Comparison of ENCODE assay signal across 15 cellular contexts in genomic region chr1:2173546-2174347, GRCh38. TPM values are rescaled to one million over a fixed set of nuclear protein-coding genes. Genes with fewer than 3 reads are reported as not detected.
DNase-seq lines count a peak whose midpoint lies in the region; ATAC-seq, FAIRE-seq and TF ChIP-seq lines count a peak whose summit lies in the region.
"Had no signal": no experiment of that assay in that cellular context is flagged by ENCODE, and none has a peak within 500 bp of the region (broad histone marks: within the 10 kb centered on the region; RNA-seq: fewer than 3 reads in every experiment).

No MANE protein-coding gene starts in this region.

- H3K4me3 ChIP-seq in HepG2 (replicated peaks in 1 of 3; ENCODE audit: insufficient read depth in 1 of 3, low read depth in 2 of 3, low read length in 3 of 3) (no peak overlapping the region), right lobe of liver (no peak overlapping the region), RWPE2 (ENCODE audit: severe bottlenecking) (no peak overlapping the region), muscle layer of colon (ENCODE audit: low read depth in 1 of 2, low read length in 2 of 2) (peak overlapping the region in 1 of 2 donors; percentile 60), thoracic aorta (peak overlapping the region; percentile 58)
- H3K4me3 ChIP-seq: pancreas had no signal

- 94% methylated on average over 25 of the region's 37 CpGs for WGBS in HepG2 (ENCODE audit: low lambda C conversion rate)
- WGBS in right lobe of liver (ENCODE audit: insufficient coverage, low coverage, low lambda C conversion rate, missing lambda C conversion rate), result 85% methylated on average over 14 of the region's 37 CpGs

- intact Hi-C loops in HepG2 (cut with micrococcal nuclease; ENCODE audit: unreplicated experiment), result loop anchor here (1.0 kb wide), 1 partner anchor 41 kb away; no protein-coding TSS in a partner anchor
- intact Hi-C loops in right lobe of liver (cut with DNase I), result no loop called here

- H3K9me3 ChIP-seq in HepG2 (ENCODE audit: low read length), result no peaks in the 10 kb centered on the region
- H3K9me3 ChIP-seq in right lobe of liver, result no peaks in the 10 kb centered on the region
- no peaks in the 10 kb centered on the region for H3K9me3 ChIP-seq in RWPE2 (ENCODE audit: severe bottlenecking)
- no peaks in the 10 kb centered on the region for H3K9me3 ChIP-seq in muscle layer of colon (ENCODE audit: low read length)
- no peaks in the 10 kb centered on the region for H3K9me3 ChIP-seq in thoracic aorta
- H3K9me3 ChIP-seq: pancreas, tibial nerve had no signal

- H3K27me3 ChIP-seq in HepG2 (ENCODE audit: control insufficient read depth in 1 of 2, insufficient read depth in 2 of 2, low read length in 2 of 2), result no peaks in the 10 kb centered on the region
- no peaks in the 10 kb centered on the region for H3K27me3 ChIP-seq in right lobe of liver
- H3K27me3 ChIP-seq in RWPE2 (ENCODE audit: insufficient read depth, poor library complexity, severe bottlenecking), result no peaks in the 10 kb centered on the region
- no peaks in the 10 kb centered on the region for H3K27me3 ChIP-seq in muscle layer of colon (ENCODE audit: control insufficient read depth in 1 of 2, insufficient read depth in 2 of 2, low read length in 2 of 2)
- H3K27me3 ChIP-seq in thoracic aorta (replicated peaks; ENCODE audit: insufficient read depth), result no peaks in the 10 kb centered on the region
- H3K27me3 ChIP-seq: pancreas, tibial nerve had no signal

- in situ Hi-C loops in HepG2 (cut with HindIII; ENCODE audit: extremely low pct_ligation_motif_present, low pct_unique_long_range_greater_than_20kb), result no loop called here

- H3K36me3 ChIP-seq in HepG2 (replicated peaks in 1 of 2; ENCODE audit: control insufficient read depth in 1 of 2, insufficient read depth in 2 of 2, low read length in 2 of 2) (peaks cover 31 to 74% of the 10 kb centered on the region in 2 experiments), right lobe of liver (no peaks in the 10 kb centered on the region), RWPE2 (ENCODE audit: low read depth) (peaks cover 7% of the 10 kb centered on the region), muscle layer of colon (ENCODE audit: insufficient read depth, low read length) (no peaks in the 10 kb centered on the region), thoracic aorta (no peaks in the 10 kb centered on the region)
- H3K36me3 ChIP-seq: pancreas, tibial nerve had no signal

- H2AFZ ChIP-seq in HepG2 (ENCODE audit: low read length), result no peak overlapping the region

- DNase-seq in HepG2 (ENCODE audit: low spot score) (no peak), right lobe of liver (no peak), RWPE2 (ENCODE audit: low spot score) (no peak), thoracic aorta (ENCODE audit: low spot score) (no peak), nucleus accumbens (lab: John Stamatoyannopoulos, UW) (no peak), NCI-H1436 (lab: John Stamatoyannopoulos, UW) (no peak)
- DNase-seq: activated effector memory CD4-positive, alpha-beta T cell treated with Interleukin-2 at 50 U/mL for 16 hours; GDM1; kidney glomerular epithelial cell had no signal

- TF ChIP-seq POLR2A in HepG2 (IDR thresholded peaks at IDR 0.05; ENCODE audit: insufficient read depth in 1 of 2, low read depth in 2 of 2, low read length in 2 of 2) (no peak), right lobe of liver (IDR thresholded peaks at IDR 0.05) (no peak)

- no peaks in the 10 kb centered on the region for H3K79me2 ChIP-seq in HepG2 (ENCODE audit: insufficient read depth, low read length)

- TF ChIP-seq CTCF in HepG2 (CRISPR knock-in tag; IDR thresholded peaks at IDR 0.05), result no peak
- TF ChIP-seq CTCF in right lobe of liver (IDR thresholded peaks at IDR 0.05), result no peak
- TF ChIP-seq CTCF in RWPE2 (IDR thresholded peaks at IDR 0.05; ENCODE audit: poor library complexity, severe bottlenecking), result no peak
- no peak for TF ChIP-seq CTCF in thoracic aorta (IDR thresholded peaks at IDR 0.05)

- H3K4me2 ChIP-seq in HepG2 (ENCODE audit: low read depth, low read length), result no peak overlapping the region

- H3K9ac ChIP-seq in HepG2 (ENCODE audit: insufficient read depth, low read depth, low read length) (no peak overlapping the region), muscle layer of colon (ENCODE audit: low read length) (peak overlapping the region; percentile 7)

- H3K4me1 ChIP-seq in HepG2 (ENCODE audit: insufficient read depth, low read length) (no peaks in the 10 kb centered on the region), right lobe of liver (no peaks in the 10 kb centered on the region), RWPE2 (ENCODE audit: insufficient read depth, poor library complexity, severe bottlenecking) (no peaks in the 10 kb centered on the region), muscle layer of colon (ENCODE audit: insufficient read depth, low read length) (peaks cover 8% of the 10 kb centered on the region), thoracic aorta (ENCODE audit: control insufficient read depth in 1 of 2, low read depth in 2 of 2) (no peaks in the 10 kb centered on the region)
- H3K4me1 ChIP-seq: pancreas had no signal

- TF ChIP-seq RAD21 in HepG2 (CRISPR knock-in tag; IDR thresholded peaks at IDR 0.05), result no peak

- no peaks in the 10 kb centered on the region; the same call in 1 of the 2 replicates for H4K20me1 ChIP-seq in HepG2 (ENCODE audit: insufficient read depth, low read length)

- POLR2A ChIA-PET in HepG2 (lab: Yijun Ruan, JAX), result interaction anchor here (0.6 kb wide), 1 partner anchor 21 kb away, joined by 3 read pairs; the partner anchor contains the start of gene FAAP20

- BruUV-seq in HepG2 (replicated peaks; lab: Mats Ljungman, UMichigan), result no TSS peak

- no peak for FAIRE-seq in HepG2 (lab: Jason Lieb, UNC)
- FAIRE-seq: pancreas, RCC 7860 had no signal

- ATAC-seq in HepG2 (peak; percentile 22), right lobe of liver (no peak), RWPE2 (ENCODE audit: low read depth) (0 out of 3 replicates have a peak, but pooled peaks have one; percentile 7), thoracic aorta (ENCODE audit: insufficient number of reproducible peaks, low FRiP score, low read depth) (no peak), GM19395 (IDR thresholded peaks at IDR 0.05; ENCODE audit: unreplicated experiment) (no peak)
- ATAC-seq: stimulated activated naive CD8-positive, alpha-beta T cell treated with anti-CD3 and anti-CD28 coated beads, Interleukin-15, amount 100 ng/mL, for 72 hours had no signal

- TF ChIP-seq EP300 in HepG2 (IDR thresholded peaks at IDR 0.05; ENCODE audit: low read depth in 2 of 2, low read length in 2 of 2) (no peak), HepG2 (CRISPR knock-in tag; IDR thresholded peaks at IDR 0.05; ENCODE audit: borderline replicate concordance) (no peak)

- H3K27ac ChIP-seq in HepG2 (ENCODE audit: extremely low read length, insufficient read depth, low read length) (no peak overlapping the region), right lobe of liver (no peak overlapping the region), RWPE2 (ENCODE audit: poor library complexity, severe bottlenecking) (no peak overlapping the region), muscle layer of colon (ENCODE audit: low read depth, low read length) (no peak overlapping the region), thoracic aorta (no peak overlapping the region)
- H3K27ac ChIP-seq: pancreas had no signal

- CTCF ChIA-PET in HepG2 (lab: Yijun Ruan, JAX; ENCODE audit: low intra/inter-chr PET ratio, low total read pairs), result no interaction called here

RNA-seq across cellular contexts. Expression of gene FAAP20, which starts 20.8 kb away (rescaled TPM):
- total RNA-seq in HepG2 (2016; rRNA removed; fragmentation: Illumina TruSeq; extraction: Trizol) (10.4 and 10.8 TPM in 2 replicates), right lobe of liver (10 to 100 TPM; 18.9 to 26.0 (median 24.4) TPM), thoracic aorta (10 to 100 TPM; 29.1 to 52.6 TPM)
- 25.8 and 31.3 TPM in 2 replicates for total RNA-seq in HepG2 (2016; cell fraction: cytosol; rRNA removed; fragmentation: Illumina TruSeq; extraction: Trizol; ENCODE audit: low read depth)
- 9.1 and 10.5 TPM in 2 replicates for total RNA-seq in HepG2 (2016; cell fraction: insoluble cytoplasmic fraction; rRNA removed; fragmentation: Illumina TruSeq; extraction: Trizol)
- total RNA-seq in HepG2 (2016; cell fraction: membrane; rRNA removed; fragmentation: Illumina TruSeq; extraction: Trizol), result 30.5 and 36.7 TPM in 2 replicates
- total RNA-seq in HepG2 (2016; cell fraction: nucleus; rRNA removed; fragmentation: Illumina TruSeq; extraction: Trizol), result 7.4 and 9.0 TPM in 2 replicates
- polyA plus RNA-seq in HepG2 (2011; rRNA removed), result 9.6 and 14.4 TPM in 2 replicates
- 8.7 and 21.7 TPM in 2 replicates for polyA plus RNA-seq in HepG2 (2011; cell fraction: cytosol; rRNA removed)
- 37.4 and 44.6 TPM in 2 replicates for polyA plus RNA-seq in HepG2 (2011; cell fraction: nucleus; rRNA removed)
- 24.2 and 24.5 TPM in 2 replicates for polyA plus RNA-seq in HepG2 (2012)
- 237 and 239 TPM in 2 replicates for polyA plus RNA-seq in HepG2 (2016; cell fraction: cytosol; fragmentation: Illumina TruSeq; extraction: Trizol; ENCODE audit: low read depth)
- 38.7 and 46.2 TPM in 2 replicates for polyA plus RNA-seq in HepG2 (2016; cell fraction: insoluble cytoplasmic fraction; fragmentation: Illumina TruSeq; extraction: Trizol; ENCODE audit: low read depth)
- polyA plus RNA-seq in HepG2 (2016; cell fraction: membrane; fragmentation: Illumina TruSeq; extraction: Trizol; ENCODE audit: low read depth), result 156 and 163 TPM in 2 replicates
- 44.5 and 50.9 TPM in 2 replicates for polyA plus RNA-seq in HepG2 (2016; cell fraction: nucleus; fragmentation: Illumina TruSeq; extraction: Trizol; ENCODE audit: insufficient read depth, low read depth)
- polyA minus RNA-seq in HepG2 (2011; rRNA and poly(A)+ RNA removed; ENCODE audit: low replicate concordance), result 3.5 and 6.2 TPM in 2 replicates
- 5.6 and 7.3 TPM in 2 replicates for polyA minus RNA-seq in HepG2 (2011; cell fraction: cytosol; rRNA and poly(A)+ RNA removed)
- 6.3 and 6.6 TPM in 2 replicates for polyA minus RNA-seq in HepG2 (2011; cell fraction: nucleus; rRNA and poly(A)+ RNA removed)

RNA-seq across cellular contexts. Expression of gene SKI, which starts 54.4 kb away (rescaled TPM):
- 6.9 and 9.6 TPM in 2 replicates for total RNA-seq in HepG2 (2016; rRNA removed; fragmentation: Illumina TruSeq; extraction: Trizol)
- total RNA-seq in HepG2 (2016; cell fraction: cytosol; rRNA removed; fragmentation: Illumina TruSeq; extraction: Trizol; ENCODE audit: low read depth), result 3.4 and 6.3 TPM in 2 replicates
- 7.7 and 7.9 TPM in 2 replicates for total RNA-seq in HepG2 (2016; cell fraction: insoluble cytoplasmic fraction; rRNA removed; fragmentation: Illumina TruSeq; extraction: Trizol)
- 4.6 and 5.7 TPM in 2 replicates for total RNA-seq in HepG2 (2016; cell fraction: membrane; rRNA removed; fragmentation: Illumina TruSeq; extraction: Trizol)
- total RNA-seq in HepG2 (2016; cell fraction: nucleus; rRNA removed; fragmentation: Illumina TruSeq; extraction: Trizol), result 10.6 and 12.2 TPM in 2 replicates
- polyA plus RNA-seq in HepG2 (2011; rRNA removed), result 4.7 and 5.9 TPM in 2 replicates
- 3.8 and 4.2 TPM in 2 replicates for polyA plus RNA-seq in HepG2 (2011; cell fraction: cytosol; rRNA removed)
- polyA plus RNA-seq in HepG2 (2011; cell fraction: nucleus; rRNA removed), result 20.3 and 21.2 TPM in 2 replicates
- polyA plus RNA-seq in HepG2 (2012), result 10.1 and 12.3 TPM in 2 replicates
- 0.60 and 0.83 TPM in 2 replicates for polyA plus RNA-seq in HepG2 (2016; cell fraction: cytosol; fragmentation: Illumina TruSeq; extraction: Trizol; ENCODE audit: low read depth)
- 16.7 and 23.3 TPM in 2 replicates for polyA plus RNA-seq in HepG2 (2016; cell fraction: insoluble cytoplasmic fraction; fragmentation: Illumina TruSeq; extraction: Trizol; ENCODE audit: low read depth)
- polyA plus RNA-seq in HepG2 (2016; cell fraction: membrane; fragmentation: Illumina TruSeq; extraction: Trizol; ENCODE audit: low read depth), result 3.7 and 4.4 TPM in 2 replicates
- 33.8 and 34.3 TPM in 2 replicates for polyA plus RNA-seq in HepG2 (2016; cell fraction: nucleus; fragmentation: Illumina TruSeq; extraction: Trizol; ENCODE audit: insufficient read depth, low read depth)
- polyA minus RNA-seq in HepG2 (2011; rRNA and poly(A)+ RNA removed; ENCODE audit: low replicate concordance), result 4.4 and 14.7 TPM in 2 replicates
- 16.7 and 22.2 TPM in 2 replicates for polyA minus RNA-seq in HepG2 (2011; cell fraction: cytosol; rRNA and poly(A)+ RNA removed)
- polyA minus RNA-seq in HepG2 (2011; cell fraction: nucleus; rRNA and poly(A)+ RNA removed), result 10.9 and 12.1 TPM in 2 replicates
- 10 to 100 TPM; 23.7 to 84.8 (median 31.4) TPM for total RNA-seq in right lobe of liver
- 100 to 1,000 TPM; 135 to 138 TPM for total RNA-seq in thoracic aorta

Comparison
In these comparisons a context has a peak if more than half of its experiments do, and no peak if none do; other contexts are left out.
1. ATAC-seq: peak in HepG2 (single experiment) and RWPE2 (single experiment); none in right lobe of liver (0 of 4), thoracic aorta (single experiment) and GM19395 (single experiment).